ENCODE assay signal across 18 cellular contexts in genomic region chr5:16656561-16657191, GRCh38. TPM values are rescaled to one million over a fixed set of nuclear protein-coding genes. Genes with fewer than 3 reads are reported as not detected.
A peak's percentile ranks its signal among the peaks of the same experiment; 100 is the strongest.
DNase-seq lines count a peak whose midpoint lies in the region; ATAC-seq and TF ChIP-seq lines count a peak whose summit lies in the region.
"Had no signal": no experiment of that assay in that cellular context is flagged by ENCODE, and none has a peak within 500 bp of the region (broad histone marks: within the 10 kb centered on the region; RNA-seq: fewer than 3 reads in every experiment).

No MANE protein-coding gene starts in this region.

- DNase-seq in GM04503 (ENCODE audit: low read depth) (peak; percentile 20), fibroblast of mammary gland (ENCODE audit: low read depth) (peak; percentile 71), sciatic nerve (ENCODE audit: low spot score) (no peak), GM13977 (ENCODE audit: low spot score) (no peak), NK-92 (lab: John Stamatoyannopoulos, UW; ENCODE audit: unreplicated experiment) (no peak), caudate nucleus (lab: John Stamatoyannopoulos, UW) (no peak)
- no peak for DNase-seq in activated naive CD8-positive, alpha-beta T cell treated with anti-CD3 and anti-CD28 coated beads, Interleukin-2, amount 50 U/mL, for 24 hours
- DNase-seq: activated effector memory CD4-positive, alpha-beta T cell treated with Interleukin-2 at 50 U/mL for 16 hours; Calu3; dorsolateral prefrontal cortex; GOT3; NCI-H1105 treated with DMSO at 0.1 percent for 48 hours; NCI-H2171 treated with DMSO at 0.1 percent for 48 hours had no signal

- H3K27ac ChIP-seq in caudate nucleus (ENCODE audit: low read depth, low read length), result no peak overlapping the region
- H3K27ac ChIP-seq: dorsolateral prefrontal cortex, HL-60 had no signal

- ATAC-seq in activated naive CD8-positive, alpha-beta T cell treated with anti-CD3 and anti-CD28 coated beads, Interleukin-2, amount 50 U/mL, for 24 hours, result no peak
- ATAC-seq in sciatic nerve (peak; percentile 96), GM21619 (IDR thresholded peaks at IDR 0.05; ENCODE audit: unreplicated experiment) (no peak)
- ATAC-seq: GM12878 had no signal

- H3K36me3 Mint-ChIP-seq in activated naive CD8-positive, alpha-beta T cell treated with anti-CD3 and anti-CD28 coated beads, Interleukin-2, amount 50 U/mL, for 24 hours (ENCODE audit: low read depth), result no peaks in the 10 kb centered on the region

- no peak overlapping the region for H3K4me3 Mint-ChIP-seq in activated naive CD8-positive, alpha-beta T cell treated with anti-CD3 and anti-CD28 coated beads, Interleukin-2, amount 50 U/mL, for 24 hours
- H3K4me3 Mint-ChIP-seq: neural crest cell had no signal

- intact Hi-C loops in sciatic nerve (cut with DNase I), result no loop called here

- peaks cover 19% of the 10 kb centered on the region for H3K4me1 Mint-ChIP-seq in activated naive CD8-positive, alpha-beta T cell treated with anti-CD3 and anti-CD28 coated beads, Interleukin-2, amount 50 U/mL, for 24 hours
- H3K4me1 Mint-ChIP-seq: neural crest cell had no signal

- H3K4me3 ChIP-seq in fibroblast of mammary gland (ENCODE audit: control insufficient read depth, low read depth, low read length), result no peak overlapping the region
- H3K4me3 ChIP-seq: ascending aorta, dorsolateral prefrontal cortex, GM12878 had no signal

- H3K9me3 Mint-ChIP-seq in activated naive CD8-positive, alpha-beta T cell treated with anti-CD3 and anti-CD28 coated beads, Interleukin-2, amount 50 U/mL, for 24 hours, result no peaks in the 10 kb centered on the region
- H3K9me3 Mint-ChIP-seq: neural crest cell had no signal

- TF ChIP-seq CTCF in fibroblast of mammary gland (conservative IDR thresholded peaks at IDR 0.05; ENCODE audit: control insufficient read depth, insufficient read depth, low read depth, low read length) (no peak), GM13977 (IDR thresholded peaks at IDR 0.05; ENCODE audit: extremely low read depth, insufficient read depth, missing control alignments) (no peak)

- peak overlapping the region; percentile 15 for H3K27ac Mint-ChIP-seq in activated naive CD8-positive, alpha-beta T cell treated with anti-CD3 and anti-CD28 coated beads, Interleukin-2, amount 50 U/mL, for 24 hours

- in situ Hi-C loops in GM13977 (cut with MboI; ENCODE audit: low pct_unique_long_range_greater_than_20kb, low sequenced_read_pairs, unreplicated experiment), result no loop called here

- no peaks in the 10 kb centered on the region for H3K27me3 Mint-ChIP-seq in activated naive CD8-positive, alpha-beta T cell treated with anti-CD3 and anti-CD28 coated beads, Interleukin-2, amount 50 U/mL, for 24 hours

RNA-seq across cellular contexts. Expression of gene RETREG1, which starts 39.9 kb away (rescaled TPM):
- total RNA-seq in sciatic nerve, result 37.4 TPM

Comparison
In these comparisons a context has a peak if more than half of its experiments do, and no peak if none do; other contexts are left out.
1. DNase-seq: peak in GM04503 (single experiment) and fibroblast of mammary gland (single experiment); none in activated naive CD8-positive, alpha-beta T cell treated with anti-CD3 and anti-CD28 coated beads, Interleukin-2, amount 50 U/mL, for 24 hours (single experiment), sciatic nerve (single experiment), GM13977 (single experiment), NK-92 (single experiment) and caudate nucleus (0 of 61).